8 cellular contexts compared by ENCODE assay signal in genomic region chr9:2570615-2571479, GRCh38. TPM values are rescaled to one million over a fixed set of nuclear protein-coding genes. Genes with fewer than 3 reads are reported as not detected.
A peak's percentile ranks its signal among the peaks of the same experiment; 100 is the strongest.
DNase-seq lines count a peak whose midpoint lies in the region; ATAC-seq and TF ChIP-seq lines count a peak whose summit lies in the region.

No MANE protein-coding gene starts in this region.

- H2AFZ ChIP-seq in mammary epithelial cell (ENCODE audit: low read depth, low read length) = peak overlapping the region; percentile 18

- H3K4me2 ChIP-seq in mammary epithelial cell (ENCODE audit: insufficient read depth, low read depth, low read length) (peak overlapping the region; percentile 48), mesendoderm (ENCODE audit: low read length) (no peak overlapping the region)

- no peak overlapping the region for H3K27ac Mint-ChIP-seq in CD8-positive, alpha-beta T cell

- H2BK120ac ChIP-seq in mesendoderm (ENCODE audit: low read depth, low read length) = no peak overlapping the region

- dilution Hi-C loops in mammary epithelial cell (cut with HindIII; ENCODE audit: low sequenced_read_pairs) = no loop called here

- no peaks in the 10 kb centered on the region for H4K20me1 ChIP-seq in mammary epithelial cell (ENCODE audit: insufficient read depth, low read length)

- CTCF ChIA-PET in CD8-positive, alpha-beta T cell (lab: Charles Lee) = no interaction called here
- CTCF ChIA-PET in mammary epithelial cell (lab: Charles Lee; ENCODE audit: low non-redundant PET) = no interaction called here

- ATAC-seq in CD8-positive, alpha-beta T cell = no peak
- ATAC-seq in GM19025 (IDR thresholded peaks at IDR 0.05; ENCODE audit: low read depth, unreplicated experiment) (peak; percentile 69), HG03432 (IDR thresholded peaks at IDR 0.05; ENCODE audit: unreplicated experiment) (peak; percentile 94), upper lobe of left lung (ENCODE audit: low FRiP score in 2 of 2) (peak; percentile 53 to 69)

- no peaks in the 10 kb centered on the region for H3K36me3 Mint-ChIP-seq in CD8-positive, alpha-beta T cell

- no peaks in the 10 kb centered on the region for H3K79me1 ChIP-seq in mesendoderm (ENCODE audit: low read length)

- no peaks in the 10 kb centered on the region for H3K36me3 ChIP-seq in CD8-positive, alpha-beta T cell (ENCODE audit: insufficient read depth, low read length)
- H3K36me3 ChIP-seq in mammary epithelial cell (ENCODE audit: insufficient read depth, low read length) (no peaks in the 10 kb centered on the region), mesendoderm (ENCODE audit: control insufficient read depth, insufficient read depth, low read length) (no peaks in the 10 kb centered on the region), upper lobe of left lung (no peaks in the 10 kb centered on the region)

- no TSS peak for BruUV-seq in mammary epithelial cell (replicated peaks; lab: Mats Ljungman, UMichigan)

- in situ Hi-C loops in mammary epithelial cell (cut with MboI; ENCODE audit: low sequenced_read_pairs in 2 of 2) = no loop called here

- POLR2A ChIA-PET in CD8-positive, alpha-beta T cell (lab: Charles Lee) = no interaction called here

- TF ChIP-seq EP300 in upper lobe of left lung (IDR thresholded peaks at IDR 0.05) = no peak

- intact Hi-C loops in CD8-positive, alpha-beta T cell (cut with DNase I, micrococcal nuclease) = no loop called here
- intact Hi-C loops in mammary epithelial cell (cut with micrococcal nuclease) = no loop called here

- H2AK5ac ChIP-seq in mesendoderm (ENCODE audit: low read length) = no peak overlapping the region

- H3K4me1 ChIP-seq in CD8-positive, alpha-beta T cell (ENCODE audit: insufficient read depth, low read length) = no peaks in the 10 kb centered on the region
- H3K4me1 ChIP-seq in mammary epithelial cell (ENCODE audit: insufficient read depth, low read length) (peaks cover 12% of the 10 kb centered on the region), mesendoderm (ENCODE audit: control insufficient read depth, low read depth, low read length) (no peaks in the 10 kb centered on the region), upper lobe of left lung (peaks cover 0 to 4% (median 3%) of the 10 kb centered on the region in 4 donors)

- H3K56ac ChIP-seq in mesendoderm (ENCODE audit: low read length) = no peak overlapping the region

- H3K9me3 ChIP-seq in CD8-positive, alpha-beta T cell (ENCODE audit: low read length) = no peaks in the 10 kb centered on the region
- H3K9me3 ChIP-seq in mammary epithelial cell (replicated peaks; ENCODE audit: insufficient read depth, low read length) (no peaks in the 10 kb centered on the region), upper lobe of left lung (no peaks in the 10 kb centered on the region)

- H3K79me2 ChIP-seq in mammary epithelial cell (ENCODE audit: insufficient read depth, low read length) (no peaks in the 10 kb centered on the region), mesendoderm (ENCODE audit: control insufficient read depth, insufficient read depth, low read length) (no peaks in the 10 kb centered on the region)

- H3K18ac ChIP-seq in mesendoderm (ENCODE audit: low read length) = no peak overlapping the region

- H2BK15ac ChIP-seq in mesendoderm (replicated peaks; ENCODE audit: low read depth) = no peak overlapping the region

- no peaks in the 10 kb centered on the region for H3K9me3 Mint-ChIP-seq in CD8-positive, alpha-beta T cell

- H3K27me3 ChIP-seq in CD8-positive, alpha-beta T cell (ENCODE audit: insufficient read depth, low read length) = no peaks in the 10 kb centered on the region
- H3K27me3 ChIP-seq in mammary epithelial cell (ENCODE audit: insufficient read depth, low read length) = no peaks in the 10 kb centered on the region
- H3K27me3 ChIP-seq in mesendoderm (ENCODE audit: insufficient read depth, low read length, poor library complexity) = no peaks in the 10 kb centered on the region
- H3K27me3 ChIP-seq in upper lobe of left lung = no peaks in the 10 kb centered on the region

- no peak for TF ChIP-seq POLR2A in upper lobe of left lung (IDR thresholded peaks at IDR 0.05)

- 21% methylated on average over 7 of the region's 7 CpGs for WGBS in mammary epithelial cell (ENCODE audit: low coverage, missing lambda C conversion rate)
- no CpG with 5 or more reads among the region's 7 CpGs for WGBS in mesendoderm (ENCODE audit: extremely low coverage, insufficient coverage, low lambda C conversion rate)
- WGBS in upper lobe of left lung, 2 donors = 27 to 39% methylated on average over 7 of the region's 7 CpGs

- no peak overlapping the region for H2BK5ac ChIP-seq in mesendoderm (ENCODE audit: low read length)

- no peaks in the 10 kb centered on the region for H3K4me1 Mint-ChIP-seq in CD8-positive, alpha-beta T cell (ENCODE audit: low read depth)

- H3K9ac ChIP-seq in mammary epithelial cell (ENCODE audit: insufficient read depth, low read length) (no peak overlapping the region), mesendoderm (ENCODE audit: low read length) (no peak overlapping the region)

- H3K27ac ChIP-seq in CD8-positive, alpha-beta T cell (ENCODE audit: low read depth, low read length) = no peak overlapping the region
- H3K27ac ChIP-seq in mammary epithelial cell (ENCODE audit: insufficient read depth, low read depth, low read length) (no peak overlapping the region), mesendoderm (ENCODE audit: low read depth, low read length) (no peak overlapping the region), upper lobe of left lung (no peak overlapping the region)

- H4K8ac ChIP-seq in mesendoderm (ENCODE audit: low read depth, low read length) = no peak overlapping the region

- H4K5ac ChIP-seq in mesendoderm (ENCODE audit: low read length) = no peak overlapping the region

- H3K23ac ChIP-seq in mesendoderm (ENCODE audit: low read length) = no peak overlapping the region

- H3K4me3 ChIP-seq in CD8-positive, alpha-beta T cell (ENCODE audit: low read depth, low read length) = no peak overlapping the region
- H3K4me3 ChIP-seq in mammary epithelial cell (replicated peaks in 1 of 3; ENCODE audit: insufficient read depth in 1 of 3, low read depth in 2 of 3, low read length in 3 of 3) = no peak overlapping the region
- H3K4me3 ChIP-seq in mesendoderm (ENCODE audit: low read length) = no peak overlapping the region
- no peak overlapping the region for H3K4me3 ChIP-seq in upper lobe of left lung

- DNase-seq in CD8-positive, alpha-beta T cell = peak in 4 of 7 experiments; percentile 3 to 39 (median 14)
- DNase-seq in NCI-H748 treated with DMSO at 0.1 percent for 48 hours (lab: John Stamatoyannopoulos, UW) (peak; percentile 86), mammary epithelial cell (peak; percentile 65), mesendoderm (peak; percentile 19), upper lobe of left lung (peak in 1 of 2 donors; percentile 60), putamen (ENCODE audit: low spot score) (no peak)

- H3K27me3 Mint-ChIP-seq in CD8-positive, alpha-beta T cell (ENCODE audit: low read depth) = peaks cover 3% of the 10 kb centered on the region

- TF ChIP-seq CTCF in CD8-positive, alpha-beta T cell (IDR thresholded peaks at IDR 0.05) = no peak
- TF ChIP-seq CTCF in mammary epithelial cell (conservative IDR thresholded peaks at IDR 0.05 in 1 of 2, IDR thresholded peaks at IDR 0.05 in 1 of 2; ENCODE audit: extremely low read depth in 1 of 2, insufficient read depth in 1 of 2, low read depth in 1 of 2, low read length in 2 of 2) (no peak), upper lobe of left lung (IDR thresholded peaks at IDR 0.05) (no peak)

- no peak overlapping the region for H3K4ac ChIP-seq in mesendoderm (ENCODE audit: low read depth, low read length)

- H3K4me3 Mint-ChIP-seq in CD8-positive, alpha-beta T cell = no peak overlapping the region

RNA-seq across cellular contexts. Expression of gene VLDLR, which starts 50.7 kb away (rescaled TPM):
- under 1 TPM in 1 of 2 experiments, not detected in 1; 0.22 TPM for total RNA-seq in CD8-positive, alpha-beta T cell
- total RNA-seq in mammary epithelial cell (10 to 100 TPM; 28.1 to 40.8 TPM), upper lobe of left lung (10 to 100 TPM in 4 of 6 donors, 1 to 10 TPM in 2; 3.1 to 25.3 (median 11.9) TPM)
- 14.5 TPM for polyA plus RNA-seq in mammary epithelial cell
- 31.1 TPM for polyA minus RNA-seq in mammary epithelial cell
- 16.6 TPM for polyA plus RNA-seq in mesendoderm (2013, experiment 1 of 2)
- polyA plus RNA-seq in mesendoderm (2013, experiment 2 of 2) = 17.2 TPM
